In genomic region chr15:92831459-92832229, GRCh38 we compare ENCODE assay signal across 8 cellular contexts.
DNase-seq lines count a peak whose midpoint lies in the region; ATAC-seq, FAIRE-seq and TF ChIP-seq lines count a peak whose summit lies in the region.

No MANE protein-coding gene starts in this region.

- H3K4me3 ChIP-seq in OCI-LY1 (ENCODE audit: low read depth, low read length, poor library complexity, severe bottlenecking) = peak overlapping the region; percentile 60
- H3K4me3 ChIP-seq in mucosa of rectum (ENCODE audit: low read length in 2 of 2) = peak overlapping the region; percentile 59 to 68

- ATAC-seq in GM21526 (IDR thresholded peaks at IDR 0.05; ENCODE audit: low FRiP score, unreplicated experiment) = peak; percentile 96

- no peaks in the 10 kb centered on the region for H3K79me2 ChIP-seq in OCI-LY1 (ENCODE audit: insufficient read depth, low read length)

- DNase-seq in D721Med (ENCODE audit: insufficient read length, low spot score) = peak; percentile 64
- peak; percentile 90 for DNase-seq in HuH-7 (ENCODE audit: low spot score)
- peak; percentile 79 for DNase-seq in activated T-cell treated with anti-CD3 and anti-CD28 coated beads for 1 hour (ENCODE audit: low read depth)
- peak; percentile 96 for DNase-seq in epidermal melanocyte (ENCODE audit: insufficient read length, low spot score)
- DNase-seq in stimulated activated CD8-positive, alpha-beta memory T cell treated with anti-CD3 and anti-CD28 coated beads, Interleukin-4, amount 100 ng/mL, for 4 hours (ENCODE audit: low read depth in 2 of 2, low spot score in 1 of 2) = peak; percentile 68 to 79

- H3K4me1 ChIP-seq in OCI-LY1 (ENCODE audit: insufficient read depth, low read length, severe bottlenecking) (peaks cover 78% of the 10 kb centered on the region), mucosa of rectum (ENCODE audit: control insufficient read depth in 2 of 2, insufficient read depth in 2 of 2, low read length in 2 of 2) (peaks cover 25 to 29% of the 10 kb centered on the region in 2 donors)

- FAIRE-seq in D721Med (lab: Jason Lieb, UNC) = peak; percentile 25

- H3K9ac ChIP-seq in OCI-LY1 (ENCODE audit: low read length) (peak overlapping the region; percentile 89), mucosa of rectum (ENCODE audit: low read depth in 1 of 2, low read length in 2 of 2) (peak overlapping the region; percentile 68 to 81)

- H3K27me3 ChIP-seq in OCI-LY1 (ENCODE audit: insufficient read depth, low read length) = no peaks in the 10 kb centered on the region
- H3K27me3 ChIP-seq in mucosa of rectum (ENCODE audit: control insufficient read depth in 2 of 2, insufficient read depth in 2 of 2, low read length in 2 of 2) = no peaks in the 10 kb centered on the region

- peak overlapping the region; percentile 91 for H3K4me2 ChIP-seq in OCI-LY1 (ENCODE audit: low read length)

- H3K9me2 ChIP-seq in OCI-LY1 (ENCODE audit: low read depth, low read length) = no peaks in the 10 kb centered on the region

- TF ChIP-seq CTCF in D721Med (IDR thresholded peaks at IDR 0.05; ENCODE audit: insufficient read depth, missing control alignments) (no peak), OCI-LY1 (IDR thresholded peaks at IDR 0.05; ENCODE audit: low read length) (no peak)

- H3K36me3 ChIP-seq in OCI-LY1 (ENCODE audit: insufficient read depth, low read length) = no peaks in the 10 kb centered on the region
- H3K36me3 ChIP-seq in mucosa of rectum (ENCODE audit: control insufficient read depth in 2 of 2, insufficient read depth in 2 of 2, low read length in 2 of 2) = no peaks in the 10 kb centered on the region

- H3F3A ChIP-seq in OCI-LY1 (ENCODE audit: insufficient read depth, low read length) = peaks cover 27% of the 10 kb centered on the region

- no peaks in the 10 kb centered on the region for H4K20me1 ChIP-seq in OCI-LY1 (ENCODE audit: insufficient read depth, low read length)

- H3K9me3 ChIP-seq in OCI-LY1 (ENCODE audit: low read length) (no peaks in the 10 kb centered on the region), mucosa of rectum (ENCODE audit: control insufficient read depth in 2 of 2, low read length in 2 of 2) (no peaks in the 10 kb centered on the region)

- H3K27ac ChIP-seq in OCI-LY1 (ENCODE audit: low read depth, low read length, poor library complexity, severe bottlenecking) = peak overlapping the region; percentile 100
- H3K27ac ChIP-seq in mucosa of rectum (ENCODE audit: low read depth in 2 of 2, low read length in 2 of 2) = peak overlapping the region; percentile 94 to 97

- H2AFZ ChIP-seq in OCI-LY1 (ENCODE audit: low read length) = no peak overlapping the region

Comparison
In these comparisons a context has a peak if more than half of its experiments do, and no peak if none do; other contexts are left out.
1. Peak in every context shown above with its lines: DNase-seq, ATAC-seq, H3K4me3 ChIP-seq and H3K27ac ChIP-seq.